13 cellular contexts compared by ENCODE assay signal in genomic region chr11:61545341-61545740, GRCh38. TPM values are rescaled to one million over a fixed set of nuclear protein-coding genes. Genes with fewer than 3 reads are reported as not detected.
DNase-seq lines count a peak whose midpoint lies in the region; ATAC-seq and TF ChIP-seq lines count a peak whose summit lies in the region.
"Had no signal": no experiment of that assay in that cellular context is flagged by ENCODE, and none has a peak within 500 bp of the region (broad histone marks: within the 10 kb centered on the region; RNA-seq: fewer than 3 reads in every experiment).

No MANE protein-coding gene starts in this region.

- H3K4me1 ChIP-seq in left ventricle myocardium inferior = peaks cover 41% of the 10 kb centered on the region
- peaks cover 16% of the 10 kb centered on the region for H3K4me1 ChIP-seq in OCI-LY3 (ENCODE audit: low read length)
- H3K4me1 ChIP-seq in upper lobe of right lung = no peaks in the 10 kb centered on the region
- peaks cover 5 to 11% (median 9%) of the 10 kb centered on the region in 4 donors for H3K4me1 ChIP-seq in esophagus muscularis mucosa

- ATAC-seq in Right ventricle myocardium inferior = no peak
- no peak for ATAC-seq in upper lobe of right lung

- H3K9me3 ChIP-seq in left ventricle myocardium inferior (replicated peaks) (no peaks in the 10 kb centered on the region), OCI-LY3 (ENCODE audit: insufficient read depth, low read length) (no peaks in the 10 kb centered on the region), upper lobe of right lung (no peaks in the 10 kb centered on the region), esophagus muscularis mucosa (no peaks in the 10 kb centered on the region)

- TF ChIP-seq EP300 in esophagus muscularis mucosa (IDR thresholded peaks at IDR 0.05) = no peak

- H3K4me3 ChIP-seq in left ventricle myocardium inferior = no peak overlapping the region
- no peak overlapping the region for H3K4me3 ChIP-seq in OCI-LY3 (ENCODE audit: low read length)
- H3K4me3 ChIP-seq in fibroblast of mammary gland (ENCODE audit: control insufficient read depth, low read depth, low read length) = no peak overlapping the region
- H3K4me3 ChIP-seq in upper lobe of right lung = no peak overlapping the region
- no peak overlapping the region for H3K4me3 ChIP-seq in esophagus muscularis mucosa

- H3K27ac ChIP-seq in left ventricle myocardium inferior (replicated peaks) (no peak overlapping the region), OCI-LY3 (ENCODE audit: low read length) (no peak overlapping the region), upper lobe of right lung (no peak overlapping the region), esophagus muscularis mucosa (replicated peaks in 1 of 4) (no peak overlapping the region)

- TF ChIP-seq POLR2A in esophagus muscularis mucosa (IDR thresholded peaks at IDR 0.05; ENCODE audit: low read depth) = no peak

- no peaks in the 10 kb centered on the region for H3K79me2 ChIP-seq in OCI-LY3 (ENCODE audit: low read length)

- WGBS in esophagus muscularis mucosa = 95% methylated on average over 6 of the region's 7 CpGs

- intact Hi-C loops in left ventricle myocardium inferior (cut with micrococcal nuclease) = no loop called here
- intact Hi-C loops in Right ventricle myocardium inferior (cut with DNase I) = no loop called here
- intact Hi-C loops in upper lobe of right lung (cut with DNase I) = no loop called here
- intact Hi-C loops in esophagus muscularis mucosa (cut with DNase I) = loop anchor here (10.0 kb wide), 1 partner anchor 79 kb away; no protein-coding TSS in a partner anchor

- no peak overlapping the region for H2AFZ ChIP-seq in OCI-LY3 (ENCODE audit: low read depth, low read length)

- peak; percentile 21 for TF ChIP-seq CTCF in left ventricle myocardium inferior (IDR thresholded peaks at IDR 0.05; ENCODE audit: borderline replicate concordance)
- peak; percentile 68 for TF ChIP-seq CTCF in OCI-LY3 (IDR thresholded peaks at IDR 0.05; ENCODE audit: low read depth, low read length)
- TF ChIP-seq CTCF in fibroblast of mammary gland (conservative IDR thresholded peaks at IDR 0.05; ENCODE audit: control insufficient read depth, insufficient read depth, low read depth, low read length) = peak; percentile 54
- TF ChIP-seq CTCF in upper lobe of right lung (IDR thresholded peaks at IDR 0.05) = peak; percentile 10
- no peak for TF ChIP-seq CTCF in esophagus muscularis mucosa (IDR thresholded peaks at IDR 0.05)

- no peak overlapping the region for H3K4me2 ChIP-seq in OCI-LY3 (ENCODE audit: low read length)

- H3K36me3 ChIP-seq in left ventricle myocardium inferior = peaks cover 6% of the 10 kb centered on the region
- no peaks in the 10 kb centered on the region for H3K36me3 ChIP-seq in OCI-LY3 (replicated peaks; ENCODE audit: low read depth, low read length)
- no peaks in the 10 kb centered on the region for H3K36me3 ChIP-seq in upper lobe of right lung
- H3K36me3 ChIP-seq in esophagus muscularis mucosa = no peaks in the 10 kb centered on the region

- no peaks in the 10 kb centered on the region for H4K20me1 ChIP-seq in OCI-LY3 (ENCODE audit: insufficient read depth, low read length)

- no peaks in the 10 kb centered on the region for H3K27me3 ChIP-seq in left ventricle myocardium inferior (ENCODE audit: low read depth)
- H3K27me3 ChIP-seq in OCI-LY3 (ENCODE audit: low read depth, low read length) = peaks cover 6% of the 10 kb centered on the region; the same call in 1 of the 2 replicates
- H3K27me3 ChIP-seq in upper lobe of right lung = no peaks in the 10 kb centered on the region
- H3K27me3 ChIP-seq in esophagus muscularis mucosa = peaks cover 0 to 69% (median 12%) of the 10 kb centered on the region in 4 donors

- no peak for DNase-seq in left ventricle myocardium inferior
- DNase-seq in Right ventricle myocardium inferior (ENCODE audit: missing footprints) = no peak
- DNase-seq in fibroblast of mammary gland (ENCODE audit: low read depth) = no peak
- no peak for DNase-seq in upper lobe of right lung
- DNase-seq in NCI-H748 treated with DMSO at 0.1 percent for 48 hours (lab: John Stamatoyannopoulos, UW) = no peak
- no peak for DNase-seq in esophagus muscularis mucosa (ENCODE audit: extremely low spot score)
- no peak for DNase-seq in activated CD8-positive, alpha-beta memory T cell treated with anti-CD3 and anti-CD28 coated beads for 24 hours
- DNase-seq: activated effector memory CD4-positive, alpha-beta T cell treated with anti-CD3 and anti-CD28 coated beads, Interleukin-2, amount 50 U/mL, for 16 hours; CD4-positive, CD25-positive, alpha-beta regulatory T cell; NCI-H1694; stimulated activated CD4-positive, alpha-beta T cell treated with anti-CD3 and anti-CD28 coated beads, Interleukin-4, amount 100 ng/mL, for 4 hours had no signal

- no peak overlapping the region for H3K9ac ChIP-seq in OCI-LY3 (ENCODE audit: low read length)

RNA-seq across cellular contexts. Expression of gene SYT7, which starts 35.5 kb away (rescaled TPM):
- 18.9 TPM for total RNA-seq in left ventricle myocardium inferior
- total RNA-seq in Right ventricle myocardium inferior = 28.2 TPM
- 4.8 TPM for total RNA-seq in upper lobe of right lung
- total RNA-seq in esophagus muscularis mucosa = 1 to 10 TPM; 1.3 to 4.2 (median 1.8) TPM
- total RNA-seq: T-helper 2 cell treated with Interferon-gamma antibody and Interleukin-4, amounts not matched to agents 100 ng/mL and 5 ng/mL, for 36 hours had no signal

RNA-seq across cellular contexts. Expression of gene LRRC10B, which starts 36.8 kb away (rescaled TPM):
- 0.88 TPM for total RNA-seq in left ventricle myocardium inferior
- total RNA-seq in Right ventricle myocardium inferior = 0.60 TPM
- total RNA-seq in upper lobe of right lung = 0.29 TPM
- total RNA-seq in esophagus muscularis mucosa = 1 to 10 TPM in 3 of 4 donors, not detected in 1; 1.3 to 2.2 (median 2.0) TPM
- total RNA-seq: CD4-positive, CD25-positive, alpha-beta regulatory T cell had no signal

Comparison
In these comparisons a context has a peak if more than half of its experiments do, and no peak if none do; other contexts are left out.
1. CTCF ChIP-seq: peak in left ventricle myocardium inferior (single experiment), OCI-LY3 (single experiment), fibroblast of mammary gland (single experiment) and upper lobe of right lung (single experiment); none in esophagus muscularis mucosa (0 of 3).